ENCODE assay signal across 26 cellular contexts in genomic region chrX:2316534-2316933, GRCh38.
"Had no signal": no experiment of that assay in that cellular context is flagged by ENCODE, and none has a peak within 500 bp of the region (broad histone marks: within the 10 kb centered on the region; RNA-seq: fewer than 3 reads in every experiment).

No MANE protein-coding gene starts in this region.

- H3K27me3 Mint-ChIP-seq: activated CD4-positive, alpha-beta memory T cell treated with anti-CD3 and anti-CD28 coated beads for 36 hours; activated CD4-positive, alpha-beta T cell treated with anti-CD3 and anti-CD28 coated beads, Interleukin-2, amount 10 ng/mL, durations not matched to agents 7 days and 5 days; activated naive CD8-positive, alpha-beta T cell; activated T-helper 17 cell treated with anti-CD3 and anti-CD28 coated beads, Interleukin-2, amount 50 U/mL, for 72 hours; T-helper 17 cell had no signal

- H3K27me3 ChIP-seq: breast epithelium, Peyer's patch, SJSA1 had no signal

- DNase-seq: activated CD4-positive, alpha-beta memory T cell treated with anti-CD3 and anti-CD28 coated beads for 36 hours; activated CD4-positive, alpha-beta T cell treated with anti-CD3 and anti-CD28 coated beads, Interleukin-2, amount 10 ng/mL, durations not matched to agents 7 days and 5 days; activated CD4-positive, CD25-positive, alpha-beta regulatory T cell; activated CD8-positive, alpha-beta memory T cell treated with anti-CD3 and anti-CD28 coated beads for 24 hours; activated gamma-delta T cell; activated naive CD4-positive, alpha-beta T cell treated with anti-CD3 and anti-CD28 coated beads for 36 hours; activated T-cell treated with anti-CD3 and anti-CD28 coated beads, Interleukin-2, amount 50 U/mL, for 48 hours; amygdala; caudate nucleus; MM.1S; NCI-H1105; NCI-H1436; NCI-H1694 treated with DMSO at 0.1 percent for 48 hours; NCI-H2029 treated with DMSO at 0.1 percent for 48 hours; NCI-H510A treated with DMSO at 0.1 percent for 48 hours; NCI-H69; NK-92 treated with Interleukin-12 subunit alpha and Interleukin-12 subunit beta, amount 100 ng/mL, for 24 hours; Peyer's patch; SHP77; T-helper 17 cell; T1000 had no signal

- H3K4me1 ChIP-seq: breast epithelium, Peyer's patch had no signal

- H3K4me1 Mint-ChIP-seq: activated CD4-positive, alpha-beta T cell treated with anti-CD3 and anti-CD28 coated beads, Interleukin-2, amount 10 ng/mL, durations not matched to agents 7 days and 5 days; activated T-helper 17 cell treated with anti-CD3 and anti-CD28 coated beads, Interleukin-2, amount 50 U/mL, for 72 hours; T-helper 17 cell had no signal

- H3K27ac ChIP-seq: breast epithelium, Peyer's patch, SJSA1, VCaP had no signal

- ATAC-seq: activated T-helper 17 cell treated with anti-CD3 and anti-CD28 coated beads, Interleukin-2, amount 50 U/mL, for 72 hours; T-helper 17 cell had no signal

- H3K4me3 ChIP-seq: breast epithelium, Peyer's patch, SJSA1 had no signal

- H3K27ac Mint-ChIP-seq: activated CD4-positive, alpha-beta memory T cell treated with anti-CD3 and anti-CD28 coated beads for 36 hours; activated CD4-positive, alpha-beta T cell treated with anti-CD3 and anti-CD28 coated beads, Interleukin-2, amount 10 ng/mL, durations not matched to agents 7 days and 5 days; activated naive CD4-positive, alpha-beta T cell treated with anti-CD3 and anti-CD28 coated beads for 36 hours; activated naive CD8-positive, alpha-beta T cell; activated T-helper 17 cell treated with anti-CD3 and anti-CD28 coated beads, Interleukin-2, amount 50 U/mL, for 72 hours; T-helper 17 cell had no signal

- H3K4me3 Mint-ChIP-seq: activated CD4-positive, alpha-beta memory T cell treated with anti-CD3 and anti-CD28 coated beads for 36 hours; activated CD4-positive, alpha-beta T cell treated with anti-CD3 and anti-CD28 coated beads, Interleukin-2, amount 10 ng/mL, durations not matched to agents 7 days and 5 days; activated naive CD4-positive, alpha-beta T cell treated with anti-CD3 and anti-CD28 coated beads for 36 hours; activated naive CD8-positive, alpha-beta T cell; activated T-helper 17 cell treated with anti-CD3 and anti-CD28 coated beads, Interleukin-2, amount 50 U/mL, for 72 hours; T-helper 17 cell had no signal

- H3K9me3 ChIP-seq: breast epithelium, Peyer's patch, SJSA1 had no signal

- H3K36me3 ChIP-seq: breast epithelium, Peyer's patch, SJSA1 had no signal
